ENCODE assay signal across 8 cellular contexts in genomic region chr10:18140149-18140956, GRCh38. TPM values are rescaled to one million over a fixed set of nuclear protein-coding genes. Genes with fewer than 3 reads are reported as not detected.
DNase-seq lines count a peak whose midpoint lies in the region; ATAC-seq, FAIRE-seq and TF ChIP-seq lines count a peak whose summit lies in the region.

Gene CACNB2, plus strand, starts transcription at chr10:18140424.

- peak within 1 kb of the TSS; percentile 89 for H3K4me3 Mint-ChIP-seq in type B pancreatic cell

- H3K23ac ChIP-seq in mesendoderm (ENCODE audit: low read length), result no peak within 1 kb of the TSS

- no peak within 1 kb of the TSS for H2BK5ac ChIP-seq in mesendoderm (ENCODE audit: low read length)

- H3K27ac Mint-ChIP-seq in type B pancreatic cell, result peak within 1 kb of the TSS; percentile 37

- H3K9ac ChIP-seq in endothelial cell of umbilical vein (replicated peaks; ENCODE audit: extremely low read depth, insufficient read depth, low read length) (no peak within 1 kb of the TSS), mesendoderm (ENCODE audit: low read length) (peak within 1 kb of the TSS; percentile 60)

- no peak within 1 kb of the TSS for H2BK15ac ChIP-seq in mesendoderm (replicated peaks; ENCODE audit: low read depth)

- CTCF ChIA-PET in endothelial cell of umbilical vein (lab: Charles Lee), result no interaction called here

- no peaks in the 10 kb centered on the region for H3K4me1 ChIP-seq in endothelial cell of umbilical vein (ENCODE audit: control insufficient read depth, extremely low read depth, insufficient read depth, low read length)
- no peaks in the 10 kb centered on the region for H3K4me1 ChIP-seq in mesendoderm (ENCODE audit: control insufficient read depth, low read depth, low read length)

- TF ChIP-seq POLR2A in endothelial cell of umbilical vein (IDR thresholded peaks at IDR 0.05; ENCODE audit: low read depth, low read length), result no peak

- H4K8ac ChIP-seq in mesendoderm (ENCODE audit: low read depth, low read length), result no peak within 1 kb of the TSS

- H3K4me2 ChIP-seq in endothelial cell of umbilical vein (ENCODE audit: insufficient read depth, low read length), result no peak within 1 kb of the TSS
- H3K4me2 ChIP-seq in mesendoderm (ENCODE audit: low read length), result peak within 1 kb of the TSS; percentile 78

- H3K79me1 ChIP-seq in mesendoderm (ENCODE audit: low read length), result no peaks in the 10 kb centered on the region

- ATAC-seq in HG03521 (IDR thresholded peaks at IDR 0.05; ENCODE audit: unreplicated experiment) (no peak), HG03095 (IDR thresholded peaks at IDR 0.05; ENCODE audit: unreplicated experiment) (no peak)

- H3K79me2 ChIP-seq in endothelial cell of umbilical vein (ENCODE audit: control insufficient read depth, insufficient read depth, low read length), result no peaks in the 10 kb centered on the region
- no peaks in the 10 kb centered on the region for H3K79me2 ChIP-seq in mesendoderm (ENCODE audit: control insufficient read depth, insufficient read depth, low read length)

- H3K9me3 Mint-ChIP-seq in type B pancreatic cell, result no peaks in the 10 kb centered on the region

- no peak within 1 kb of the TSS for H4K5ac ChIP-seq in mesendoderm (ENCODE audit: low read length)

- H3K9me3 ChIP-seq in endothelial cell of umbilical vein (replicated peaks; ENCODE audit: control insufficient read depth, insufficient read depth, low read length), result no peaks in the 10 kb centered on the region

- H4K20me1 ChIP-seq in endothelial cell of umbilical vein (replicated peaks; ENCODE audit: control insufficient read depth, extremely low read depth, insufficient read depth, low read length), result no peaks in the 10 kb centered on the region

- peak within 1 kb of the TSS in 1 of 3 experiments; percentile 18 for H3K4me3 ChIP-seq in endothelial cell of umbilical vein (replicated peaks in 1 of 3; ENCODE audit: insufficient read depth in 1 of 3, low read depth in 1 of 3, low read length in 3 of 3)
- peak within 1 kb of the TSS; percentile 51 for H3K4me3 ChIP-seq in mesendoderm (ENCODE audit: low read length)

- no peaks in the 10 kb centered on the region for H3K9me1 ChIP-seq in endothelial cell of umbilical vein (replicated peaks; ENCODE audit: control insufficient read depth, extremely low read depth, insufficient read depth, low read length)

- whole genome bisulfite sequencing in mesendoderm (ENCODE audit: extremely low coverage, insufficient coverage, low lambda C conversion rate), result no CpG with 5 or more reads among the region's 100 CpGs

- H3K27me3 ChIP-seq in endothelial cell of umbilical vein (ENCODE audit: control insufficient read depth in 2 of 2, insufficient read depth in 2 of 2, low read length in 2 of 2) (peaks cover 25 to 34% of the 10 kb centered on the region in 2 experiments), mesendoderm (ENCODE audit: insufficient read depth, low read length, poor library complexity) (no peaks in the 10 kb centered on the region)

- POLR2A ChIA-PET in endothelial cell of umbilical vein (lab: Charles Lee), result no interaction called here

- no peak within 1 kb of the TSS for H2AK5ac ChIP-seq in mesendoderm (ENCODE audit: low read length)

- intact Hi-C loops in endothelial cell of umbilical vein (cut with micrococcal nuclease), result no loop called here

- H2BK120ac ChIP-seq in mesendoderm (ENCODE audit: low read depth, low read length), result no peak within 1 kb of the TSS

- peaks cover 14% of the 10 kb centered on the region for H3K4me1 Mint-ChIP-seq in type B pancreatic cell (ENCODE audit: unreplicated experiment)

- H3K56ac ChIP-seq in mesendoderm (ENCODE audit: low read length), result peak within 1 kb of the TSS; percentile 83

- no TSS peak for BruUV-seq in endothelial cell of umbilical vein (replicated peaks; lab: Mats Ljungman, UMichigan)

- dilution Hi-C loops in endothelial cell of umbilical vein (cut with MboI; ENCODE audit: extremely low pct_ligation_motif_present, low sequenced_read_pairs), result no loop called here

- H3K36me3 ChIP-seq in endothelial cell of umbilical vein (ENCODE audit: control insufficient read depth in 2 of 2, extremely low read depth in 1 of 2, insufficient read depth in 2 of 2, low read length in 2 of 2) (no peaks in the 10 kb centered on the region), mesendoderm (ENCODE audit: control insufficient read depth, insufficient read depth, low read length) (no peaks in the 10 kb centered on the region)

- H3K4ac ChIP-seq in mesendoderm (ENCODE audit: low read depth, low read length), result peak within 1 kb of the TSS; percentile 76

- TF ChIP-seq CTCF in endothelial cell of umbilical vein (IDR thresholded peaks at IDR 0.05; ENCODE audit: extremely low read depth in 1 of 2, insufficient read depth in 1 of 2, low read depth in 1 of 2, low read length in 2 of 2) (no peak), type B pancreatic cell (conservative IDR thresholded peaks at IDR 0.05) (no peak)

- peaks cover 59% of the 10 kb centered on the region for H3K27me3 Mint-ChIP-seq in type B pancreatic cell

- no peaks in the 10 kb centered on the region for H3K36me3 Mint-ChIP-seq in type B pancreatic cell

- DNase-seq in Daoy (ENCODE audit: low read depth) (peak; percentile 37), NCI-H2171 (lab: John Stamatoyannopoulos, UW) (peak; percentile 28), endothelial cell of umbilical vein (ENCODE audit: low read depth, low spot score) (no peak), mesendoderm (peak; percentile 77), type B pancreatic cell (ENCODE audit: extremely low spot score, unreplicated experiment) (peak; percentile 72), NCI-H1048 (lab: John Stamatoyannopoulos, UW) (no peak)

- H3K18ac ChIP-seq in mesendoderm (ENCODE audit: low read length), result peak within 1 kb of the TSS; percentile 64

- FAIRE-seq in endothelial cell of umbilical vein (lab: Jason Lieb, UNC), result no peak

- H2AFZ ChIP-seq in endothelial cell of umbilical vein (ENCODE audit: low read depth, low read length), result no peak within 1 kb of the TSS

- H3K27ac ChIP-seq in endothelial cell of umbilical vein (ENCODE audit: insufficient read depth, low read depth, low read length), result no peak within 1 kb of the TSS
- no peak within 1 kb of the TSS for H3K27ac ChIP-seq in mesendoderm (ENCODE audit: low read depth, low read length)

TF ChIP-seq in endothelial cell of umbilical vein, 7 proteins besides CTCF, POLR2A, EP300 and RAD21:
- TF ChIP-seq MYC (IDR thresholded peaks at IDR 0.05; ENCODE audit: low read depth, low read length), result no peak
- peak; percentile 70 for TF ChIP-seq EZH2 (IDR thresholded peaks at IDR 0.05; ENCODE audit: borderline replicate concordance, low read depth, low read length, severe bottlenecking)

RNA-seq across cellular contexts. Expression of gene CACNB2, which starts in this region (rescaled TPM):
- 0.06 TPM in 1 of 2 replicates, not detected in the other for total RNA-seq in Daoy (2014; rRNA removed; shearing (Covaris generic))
- total RNA-seq in endothelial cell of umbilical vein (not detected in 2 replicates), type B pancreatic cell (ENCODE audit: low replicate concordance) (4.9 and 7.6 TPM in 2 replicates)
- polyA plus RNA-seq in endothelial cell of umbilical vein, result not detected in 2 replicates
- not detected in 2 replicates for polyA plus RNA-seq in endothelial cell of umbilical vein (2011; cell fraction: cytosol; rRNA removed)
- not detected in 2 replicates for polyA plus RNA-seq in endothelial cell of umbilical vein (2011; cell fraction: nucleus; rRNA removed)
- 0.13 TPM in 1 of 2 replicates, not detected in the other for polyA plus RNA-seq in endothelial cell of umbilical vein (2012)
- not detected in 2 replicates for polyA minus RNA-seq in endothelial cell of umbilical vein
- not detected for polyA minus RNA-seq in endothelial cell of umbilical vein (2011; cell fraction: cytosol; rRNA and poly(A)+ RNA removed)
- polyA minus RNA-seq in endothelial cell of umbilical vein (2011; cell fraction: nucleus; rRNA and poly(A)+ RNA removed), result not detected in 2 replicates
- polyA plus RNA-seq in mesendoderm (2013, experiment 1 of 2), result 0.97 TPM
- 1.1 TPM for polyA plus RNA-seq in mesendoderm (2013, experiment 2 of 2)

Comparison
In these comparisons a context has a peak if more than half of its experiments do, and no peak if none do; other contexts are left out.
1. Peak in DNase-seq in Daoy; RNA of the gene not detected or under 1 TPM.
2. DNase-seq: peak in NCI-H2171 (single experiment), mesendoderm (single experiment) and type B pancreatic cell (single experiment); none in endothelial cell of umbilical vein (single experiment) and NCI-H1048 (single experiment).